In genomic region chr1:88333301-88333700, GRCh38 we compare ENCODE assay signal across 21 cellular contexts.
"Had no signal": no experiment of that assay in that cellular context is flagged by ENCODE, and none has a peak within 500 bp of the region (broad histone marks: within the 10 kb centered on the region; RNA-seq: fewer than 3 reads in every experiment).

No MANE protein-coding gene starts in this region.

- DNase-seq: activated CD4-positive, alpha-beta memory T cell treated with anti-CD3 and anti-CD28 coated beads for 36 hours; activated CD4-positive, alpha-beta T cell treated with anti-CD3 and anti-CD28 coated beads for 48 hours; activated CD8-positive, alpha-beta memory T cell treated with anti-CD3 and anti-CD28 coated beads, Interleukin-2, amount 50 U/mL, for 4 hours; activated effector memory CD4-positive, alpha-beta T cell treated with anti-CD3 and anti-CD28 coated beads, Interleukin-2, amount 50 U/mL, for 16 hours; activated naive CD4-positive, alpha-beta T cell treated with anti-CD3 and anti-CD28 coated beads for 36 hours; activated naive CD8-positive, alpha-beta T cell treated with anti-CD3 and anti-CD28 coated beads for 36 hours; activated T-cell treated with anti-CD3 and anti-CD28 coated beads, Interleukin-2, amount 50 U/mL, for 1 hour; adrenal gland; aorta; caudate nucleus; cortex of kidney; endodermal cell; foreskin melanocyte; heart right ventricle; left lung; mesendoderm; natural killer cell; right lobe of liver; stimulated activated CD4-positive, alpha-beta T cell treated with anti-CD3 and anti-CD28 coated beads, Interleukin-2, amount 100 ng/mL, for 48 hours; stimulated activated naive CD4-positive, alpha-beta T cell treated with Interleukin-2 at 50 U/mL for 16 hours had no signal

- ATAC-seq: esophagus mucosa, heart right ventricle, left lung, natural killer cell, right lobe of liver had no signal
